ENCODE assay signal across 19 cellular contexts in genomic region chr5:150658699-150659265, GRCh38. TPM values are rescaled to one million over a fixed set of nuclear protein-coding genes. Genes with fewer than 3 reads are reported as not detected.
DNase-seq lines count a peak whose midpoint lies in the region; ATAC-seq, FAIRE-seq and TF ChIP-seq lines count a peak whose summit lies in the region.
"Had no signal": no experiment of that assay in that cellular context is flagged by ENCODE, and none has a peak within 500 bp of the region (broad histone marks: within the 10 kb centered on the region; RNA-seq: fewer than 3 reads in every experiment).

No MANE protein-coding gene starts in this region.

- H4K8ac ChIP-seq in H1 (ENCODE audit: extremely low read depth, insufficient read depth, low read length) = no peak overlapping the region

- ATAC-seq in SK-N-SH treated with all-trans-retinoic acid at 6 μM for 48 hours (peak; percentile 14), thoracic aorta (ENCODE audit: insufficient number of reproducible peaks, low FRiP score, low read depth) (no peak), GM21447 (IDR thresholded peaks at IDR 0.05; ENCODE audit: unreplicated experiment) (no peak)
- ATAC-seq: activated CD4-positive, CD25-positive, alpha-beta regulatory T cell treated with anti-CD3 and anti-CD28 coated beads, Interleukin-2, amount 50 U/mL, for 24 hours had no signal

- H3K9me3 ChIP-seq in SK-N-SH (no peaks in the 10 kb centered on the region), H1 (ENCODE audit: insufficient read depth in 2 of 2, low read depth in 1 of 2, low read length in 1 of 2) (no peaks in the 10 kb centered on the region), thoracic aorta (no peaks in the 10 kb centered on the region), small intestine (ENCODE audit: control insufficient read depth, low read depth) (no peaks in the 10 kb centered on the region)
- H3K9me3 ChIP-seq: BE2C, ovary had no signal

- no peak overlapping the region for H3K9ac ChIP-seq in SK-N-SH
- H3K9ac ChIP-seq in H1 (replicated peaks in 1 of 4; ENCODE audit: extremely low read depth in 1 of 4, low read depth in 3 of 4, low read length in 3 of 4) = no peak overlapping the region

- TF ChIP-seq RAD21 in SK-N-SH (IDR thresholded peaks at IDR 0.05; ENCODE audit: low read length) (no peak), H1 (IDR thresholded peaks at IDR 0.05 in 1 of 2, conservative IDR thresholded peaks at IDR 0.05 in 1 of 2; ENCODE audit: low read depth in 2 of 2, low read length in 2 of 2) (0 out of 4 replicates have a peak, but pooled peaks of 1 of the 2 experiments have one; percentile 5)

- H2BK20ac ChIP-seq in H1 (ENCODE audit: low read length) = 0 out of 2 replicates have a peak overlapping the region, but pooled peaks have one; percentile 97

- no peak overlapping the region for H2BK120ac ChIP-seq in H1 (replicated peaks; ENCODE audit: low read depth, low read length)

- H4K91ac ChIP-seq in H1 (replicated peaks; ENCODE audit: insufficient read length, low read length) = peak overlapping the region; percentile 26

- H3K23ac ChIP-seq in H1 (ENCODE audit: insufficient read length) = no peak overlapping the region

- H3K4me1 ChIP-seq in SK-N-SH (ENCODE audit: control insufficient read depth in 1 of 2, insufficient read depth in 2 of 2, low read depth in 1 of 2, low read length in 1 of 2) (peaks cover 0 to 33% of the 10 kb centered on the region in 2 experiments; a peak in 1 of 4 replicates), H1 (replicated peaks in 1 of 4; ENCODE audit: control insufficient read depth in 3 of 4, insufficient read depth in 4 of 4, low read length in 3 of 4) (peaks cover 0 to 11% (median 2%) of the 10 kb centered on the region in 4 experiments; a peak in 4 of 7 replicates), thoracic aorta (ENCODE audit: control insufficient read depth in 1 of 2, low read depth in 2 of 2) (peaks cover 10 to 65% of the 10 kb centered on the region in 2 donors), small intestine (ENCODE audit: control insufficient read depth in 2 of 2, insufficient read depth in 1 of 2, low read depth in 1 of 2, low read length in 1 of 2) (no peaks in the 10 kb centered on the region)

- no peaks in the 10 kb centered on the region for H4K20me1 ChIP-seq in SK-N-SH (ENCODE audit: insufficient read depth)
- H4K20me1 ChIP-seq in H1 (replicated peaks in 1 of 2; ENCODE audit: control insufficient read depth in 1 of 2, insufficient read depth in 2 of 2, low read length in 2 of 2) = no peaks in the 10 kb centered on the region

- WGBS in SK-N-SH (ENCODE audit: low lambda C conversion rate) = 68% methylated on average over 3 of the region's 3 CpGs
- 52% methylated on average over 3 of the region's 3 CpGs; no CpG with 5 or more reads in 1 of the 2 experiments for WGBS in H1 (ENCODE audit: extremely low coverage in 1 of 2, insufficient coverage in 1 of 2, insufficient read length in 1 of 2, insufficient replicate concordance in 2 of 2, low coverage in 1 of 2, low lambda C conversion rate in 2 of 2, missing lambda C conversion rate in 1 of 2), 2 experiments
- WGBS in small intestine, 3 donors = 37 to 61% (median 38%) methylated on average over 3 of the region's 3 CpGs

- no peak overlapping the region for H3K4me2 ChIP-seq in SK-N-SH
- H3K4me2 ChIP-seq in H1 (ENCODE audit: insufficient read depth in 1 of 2, low read depth in 2 of 2, low read length in 2 of 2) = no peak overlapping the region

- H2AFZ ChIP-seq in SK-N-SH (ENCODE audit: low read depth) (no peak overlapping the region), H1 (ENCODE audit: low read length) (no peak overlapping the region)

- H2BK5ac ChIP-seq in H1 (ENCODE audit: low read depth, low read length) = no peak overlapping the region

- FAIRE-seq in H1 (lab: Jason Lieb, UNC) = no peak
- FAIRE-seq in small intestine (lab: Jason Lieb, UNC) = no peak
- FAIRE-seq: colon, D721Med had no signal

- no peaks in the 10 kb centered on the region for H3K9me2 ChIP-seq in SK-N-SH

- DNase-seq in SK-N-SH = no peak
- DNase-seq in H1 (ENCODE audit: low read depth in 1 of 2, low spot score in 2 of 2) = no peak
- peak; percentile 13 for DNase-seq in myocyte (ENCODE audit: low read depth)
- no peak for DNase-seq in thoracic aorta (ENCODE audit: low spot score)
- DNase-seq in small intestine = no peak
- no peak for DNase-seq in NCI-H2029 (lab: John Stamatoyannopoulos, UW)
- DNase-seq: BE2C; NCI-H1417; NCI-H82; stimulated activated CD4-positive, alpha-beta T cell treated with anti-CD3 and anti-CD28 coated beads, Interleukin-4, amount 100 ng/mL, for 24 hours; substantia nigra; T1000 had no signal

- H2BK12ac ChIP-seq in H1 (ENCODE audit: low read depth, low read length) = no peak overlapping the region

- H3K36me3 ChIP-seq in SK-N-SH (replicated peaks in 1 of 2; ENCODE audit: control insufficient read depth in 1 of 2, insufficient read depth in 2 of 2, low read length in 1 of 2) = peaks cover 0 to 3% of the 10 kb centered on the region in 2 experiments
- H3K36me3 ChIP-seq in H1 (ENCODE audit: control insufficient read depth in 2 of 4, insufficient read depth in 4 of 4, low read length in 3 of 4) = no peaks in the 10 kb centered on the region
- no peaks in the 10 kb centered on the region for H3K36me3 ChIP-seq in thoracic aorta
- H3K36me3 ChIP-seq in small intestine (ENCODE audit: control insufficient read depth in 2 of 2, insufficient read depth in 2 of 2, low read length in 2 of 2) = no peaks in the 10 kb centered on the region
- H3K36me3 ChIP-seq: BE2C, ovary had no signal

- POLR2A ChIA-PET in SK-N-SH (lab: Yijun Ruan, JAX) = no interaction called here
- POLR2A ChIA-PET in H1 (lab: Charles Lee; ENCODE audit: partially characterized antibody) = interaction anchor here (0.7 to 8.2 kb wide), 3 partner anchors 13 to 209 kb away, joined by 3 to 70 read pairs (median 4); no protein-coding TSS in a partner anchor

- CTCF ChIA-PET in SK-N-SH (lab: Yijun Ruan, JAX) = interaction anchor here (0.8 to 12.2 kb wide), 5 partner anchors 13 to 121 kb away, joined by 3 to 160 read pairs (median 6); no protein-coding TSS in a partner anchor
- CTCF ChIA-PET in H1 (lab: Charles Lee; ENCODE audit: partially characterized antibody) = interaction anchor here (0.8 to 20.1 kb wide), 16 partner anchors 12 to 199 kb away, joined by 3 to 303 read pairs (median 4); partner anchors contain the start of genes RBM22 and SYNPO

- H2AK5ac ChIP-seq in H1 (ENCODE audit: low read depth, low read length) = no peak overlapping the region

- H3K27me3 ChIP-seq in SK-N-SH (ENCODE audit: insufficient read depth) = no peaks in the 10 kb centered on the region
- H3K27me3 ChIP-seq in H1 (replicated peaks in 1 of 4; ENCODE audit: control insufficient read depth in 3 of 4, extremely low read depth in 1 of 4, insufficient read depth in 3 of 4, low read length in 3 of 4) = no peaks in the 10 kb centered on the region; a peak in 1 of 7 replicates
- H3K27me3 ChIP-seq in thoracic aorta (replicated peaks; ENCODE audit: insufficient read depth) = no peaks in the 10 kb centered on the region
- no peaks in the 10 kb centered on the region for H3K27me3 ChIP-seq in small intestine (ENCODE audit: control insufficient read depth in 2 of 2, insufficient read depth in 2 of 2, low read length in 2 of 2)
- H3K27me3 ChIP-seq: BE2C, ovary had no signal

- no peak overlapping the region for H3K4me3 ChIP-seq in SK-N-SH (ENCODE audit: low read depth in 2 of 2, low read length in 1 of 2)
- no peak overlapping the region for H3K4me3 ChIP-seq in H1 (ENCODE audit: extremely low read depth in 1 of 4, insufficient read depth in 2 of 4, low read depth in 3 of 4, low read length in 4 of 4)
- H3K4me3 ChIP-seq in thoracic aorta = no peak overlapping the region
- no peak overlapping the region for H3K4me3 ChIP-seq in small intestine (ENCODE audit: low read depth in 1 of 2, low read length in 2 of 2)
- H3K4me3 ChIP-seq: ovary had no signal

- TF ChIP-seq POLR2A in H1 (IDR thresholded peaks at IDR 0.05; ENCODE audit: control extremely low read depth in 1 of 2, low read depth in 2 of 2, low read length in 2 of 2) = no peak

- H3K79me1 ChIP-seq in H1 (ENCODE audit: low read depth, low read length) = no peaks in the 10 kb centered on the region

- H3K23me2 ChIP-seq in H1 (ENCODE audit: low read depth, low read length) = peaks cover 2% of the 10 kb centered on the region; the same call in 1 of the 2 replicates

- no peaks in the 10 kb centered on the region for H3F3A ChIP-seq in SK-N-SH (replicated peaks; ENCODE audit: insufficient read depth)

- H2BK15ac ChIP-seq in H1 (ENCODE audit: low read length) = no peak overlapping the region

- H3K27ac ChIP-seq in SK-N-SH (ENCODE audit: low read depth in 2 of 2, low read length in 1 of 2) (peak overlapping the region in 1 of 2 experiments; percentile 14; a peak in 1 of 4 replicates), H1 (ENCODE audit: low read depth, low read length) (no peak overlapping the region), thoracic aorta (peak overlapping the region; percentile 74 to 79), small intestine (ENCODE audit: low read depth in 1 of 2, low read length in 1 of 2) (no peak overlapping the region)
- H3K27ac ChIP-seq: 22Rv1 had no signal

- no peak overlapping the region for H4K5ac ChIP-seq in H1 (ENCODE audit: insufficient read length, low read depth, low read length)

- no peaks in the 10 kb centered on the region for H3K79me2 ChIP-seq in SK-N-SH (ENCODE audit: insufficient read depth)
- no peaks in the 10 kb centered on the region for H3K79me2 ChIP-seq in H1 (ENCODE audit: control insufficient read depth in 1 of 2, insufficient read depth in 2 of 2, low read length in 2 of 2)

- TF ChIP-seq CTCF in SK-N-SH (IDR thresholded peaks at IDR 0.05) (no peak), H1 (IDR thresholded peaks at IDR 0.05; ENCODE audit: control extremely low read depth in 1 of 3, insufficient read depth in 1 of 3, low read depth in 1 of 3, low read length in 3 of 3) (no peak), thoracic aorta (IDR thresholded peaks at IDR 0.05) (no peak)

- TF ChIP-seq EP300 in SK-N-SH (IDR thresholded peaks at IDR 0.05; ENCODE audit: borderline replicate concordance in 1 of 2, low read depth in 1 of 2, low read length in 1 of 2) (no peak), H1 (IDR thresholded peaks at IDR 0.05; ENCODE audit: borderline replicate concordance in 1 of 2, low read depth in 2 of 2, low read length in 2 of 2) (no peak)

- H3K4ac ChIP-seq in H1 (replicated peaks; ENCODE audit: insufficient read length, low read depth, low read length) = no peak overlapping the region

- H3K56ac ChIP-seq in H1 (replicated peaks; ENCODE audit: insufficient read length, low read depth, low read length) = no peak overlapping the region

- no peak overlapping the region for H3K14ac ChIP-seq in H1 (ENCODE audit: insufficient read length)

- H3K18ac ChIP-seq in H1 (ENCODE audit: extremely low read depth, low read length) = no peak overlapping the region; the same call in 1 of the 2 replicates

RNA-seq across cellular contexts. Expression of gene MYOZ3, which starts 2.3 kb away (rescaled TPM):
- polyA plus RNA-seq in SK-N-SH (2012; rRNA removed) (0.26 and 0.41 TPM in 2 replicates), H1 (2011; rRNA removed) (9.6 and 12.4 TPM in 2 replicates), small intestine (under 1 TPM; 0.27 to 0.45 (median 0.31) TPM)
- polyA plus RNA-seq in SK-N-SH (2012; cell fraction: cytosol; rRNA removed) = 0.31 and 0.35 TPM in 2 replicates
- 0.48 and 0.67 TPM in 2 replicates for polyA plus RNA-seq in SK-N-SH (2012; cell fraction: nucleus; rRNA removed)
- 19.1 and 19.4 TPM in 2 replicates for total RNA-seq in H1 (2021; fragmentation: NEBNext Ultra II Directional; extraction: Animal tissue kit (Norgen Biotek cat#: 25700))
- polyA plus RNA-seq in H1 (2011; cell fraction: cytosol; rRNA removed) = 10.0 TPM
- 15.5 TPM for polyA plus RNA-seq in H1 (2011; cell fraction: nucleus; rRNA removed)
- polyA plus RNA-seq in H1 (2012, experiment 1 of 2) = 26.8 to 40.0 TPM (median 29.3 TPM) in 4 replicates
- polyA plus RNA-seq in H1 (2012, experiment 2 of 2) = 13.4 TPM
- 17.4 TPM for polyA plus RNA-seq in H1 (2013, experiment 1 of 2)
- 12.8 TPM for polyA plus RNA-seq in H1 (2013, experiment 2 of 2)
- 7.4 and 9.0 TPM in 2 replicates for polyA minus RNA-seq in H1 (2011; rRNA and poly(A)+ RNA removed)
- 21.7 TPM for polyA minus RNA-seq in H1 (2011; cell fraction: cytosol; rRNA and poly(A)+ RNA removed)
- 28.7 TPM for polyA minus RNA-seq in H1 (2011; cell fraction: nucleus; rRNA and poly(A)+ RNA removed)
- total RNA-seq in myocyte (0.16 and 0.40 TPM in 2 replicates), thoracic aorta (1 to 10 TPM in 1 of 2 donors, under 1 TPM in 1; 0.81 to 2.8 TPM)
- polyA plus RNA-seq in myocyte (2012) = 0.14 TPM

RNA-seq across cellular contexts. Expression of gene SYNPO, which starts 18.3 kb away (rescaled TPM):
- 3.0 and 5.1 TPM in 2 replicates for polyA plus RNA-seq in SK-N-SH (2012; rRNA removed)
- 3.3 and 4.5 TPM in 2 replicates for polyA plus RNA-seq in SK-N-SH (2012; cell fraction: cytosol; rRNA removed)
- 9.8 and 14.0 TPM in 2 replicates for polyA plus RNA-seq in SK-N-SH (2012; cell fraction: nucleus; rRNA removed)
- total RNA-seq in H1 (2021; fragmentation: NEBNext Ultra II Directional; extraction: Animal tissue kit (Norgen Biotek cat#: 25700)) = 1.9 and 2.3 TPM in 2 replicates
- 2.2 and 2.3 TPM in 2 replicates for polyA plus RNA-seq in H1 (2011; rRNA removed)
- 1.7 TPM for polyA plus RNA-seq in H1 (2011; cell fraction: cytosol; rRNA removed)
- 3.0 TPM for polyA plus RNA-seq in H1 (2011; cell fraction: nucleus; rRNA removed)
- polyA plus RNA-seq in H1 (2012, experiment 1 of 2) = 0.95 to 1.6 TPM (median 1.3 TPM) in 4 replicates
- 1.3 TPM for polyA plus RNA-seq in H1 (2012, experiment 2 of 2)
- polyA plus RNA-seq in H1 (2013, experiment 1 of 2) = 1.9 TPM
- polyA plus RNA-seq in H1 (2013, experiment 2 of 2) = 1.7 TPM
- 1.8 and 5.5 TPM in 2 replicates for polyA minus RNA-seq in H1 (2011; rRNA and poly(A)+ RNA removed)
- polyA minus RNA-seq in H1 (2011; cell fraction: cytosol; rRNA and poly(A)+ RNA removed) = 1.2 TPM
- 3.1 TPM for polyA minus RNA-seq in H1 (2011; cell fraction: nucleus; rRNA and poly(A)+ RNA removed)
- total RNA-seq in myocyte = 7.8 and 8.1 TPM in 2 replicates
- polyA plus RNA-seq in myocyte (2012) = 80.0 TPM
- 100 to 1,000 TPM; 191 to 226 TPM for total RNA-seq in thoracic aorta
- 10 to 100 TPM; 23.2 to 34.4 (median 26.2) TPM for polyA plus RNA-seq in small intestine

RNA-seq across cellular contexts. Expression of gene RBM22, which starts 42.1 kb away (rescaled TPM):
- polyA plus RNA-seq in SK-N-SH (2012; rRNA removed) (30.7 and 41.0 TPM in 2 replicates), H1 (2011; rRNA removed) (20.8 TPM in 2 replicates), small intestine (10 to 100 TPM; 28.1 to 34.7 (median 29.5) TPM)
- 27.2 and 30.1 TPM in 2 replicates for polyA plus RNA-seq in SK-N-SH (2012; cell fraction: cytosol; rRNA removed)
- 39.9 and 65.8 TPM in 2 replicates for polyA plus RNA-seq in SK-N-SH (2012; cell fraction: nucleus; rRNA removed)
- total RNA-seq in H1 (2021; fragmentation: NEBNext Ultra II Directional; extraction: Animal tissue kit (Norgen Biotek cat#: 25700)) = 33.9 and 34.0 TPM in 2 replicates
- polyA plus RNA-seq in H1 (2011; cell fraction: cytosol; rRNA removed) = 23.6 TPM
- 18.2 TPM for polyA plus RNA-seq in H1 (2011; cell fraction: nucleus; rRNA removed)
- polyA plus RNA-seq in H1 (2012, experiment 1 of 2) = 25.7 to 30.8 TPM (median 28.0 TPM) in 4 replicates
- 12.1 TPM for polyA plus RNA-seq in H1 (2012, experiment 2 of 2)
- polyA plus RNA-seq in H1 (2013, experiment 1 of 2) = 28.6 TPM
- polyA plus RNA-seq in H1 (2013, experiment 2 of 2) = 28.3 TPM
- 22.6 and 31.1 TPM in 2 replicates for polyA minus RNA-seq in H1 (2011; rRNA and poly(A)+ RNA removed)
- polyA minus RNA-seq in H1 (2011; cell fraction: cytosol; rRNA and poly(A)+ RNA removed) = 20.6 TPM
- polyA minus RNA-seq in H1 (2011; cell fraction: nucleus; rRNA and poly(A)+ RNA removed) = 33.2 TPM
- total RNA-seq in myocyte (35.0 and 40.9 TPM in 2 replicates), thoracic aorta (10 to 100 TPM; 37.8 to 46.5 TPM)
- polyA plus RNA-seq in myocyte (2012) = 33.2 TPM

Comparison
In these comparisons a context has a peak if more than half of its experiments do, and no peak if none do; other contexts are left out.
1. H3K27ac ChIP-seq: peak in thoracic aorta (2 of 2); none in H1 (single experiment) and small intestine (0 of 2).
2. RNA of gene SYNPO, which starts 18.3 kb away (total RNA-seq): 191 to 226 TPM in thoracic aorta; 7.8 to 8.1 TPM in myocyte and 1.9 to 2.3 TPM in H1; every median in the first group is over 10 times any median in the second.